In genomic region chr17:68248199-68248825, GRCh38 we compare ENCODE assay signal across 8 cellular contexts. TPM values are rescaled to one million over a fixed set of nuclear protein-coding genes. Genes with fewer than 3 reads are reported as not detected.
DNase-seq lines count a peak whose midpoint lies in the region; ATAC-seq and TF ChIP-seq lines count a peak whose summit lies in the region.

No MANE protein-coding gene starts in this region.

- peak overlapping the region; percentile 97 to 99 for H3K27ac Mint-ChIP-seq in activated naive CD4-positive, alpha-beta T cell treated with anti-CD3 and anti-CD28 coated beads, Interleukin-2, amount 50 U/mL, for 72 hours
- peak overlapping the region; percentile 96 for H3K27ac Mint-ChIP-seq in progenitor cell of endocrine pancreas

- peaks cover 5% of the 10 kb centered on the region for H3K4me1 Mint-ChIP-seq in progenitor cell of endocrine pancreas (ENCODE audit: low read depth)

- H3K36me3 ChIP-seq in KMS-11 (ENCODE audit: insufficient read depth), result no peaks in the 10 kb centered on the region
- peaks cover 0 to 33% (median 21%) of the 10 kb centered on the region in 9 donors for H3K36me3 ChIP-seq in heart left ventricle

- no peaks in the 10 kb centered on the region for H3K9me3 Mint-ChIP-seq in activated naive CD4-positive, alpha-beta T cell treated with anti-CD3 and anti-CD28 coated beads, Interleukin-2, amount 50 U/mL, for 72 hours
- H3K9me3 Mint-ChIP-seq in progenitor cell of endocrine pancreas (ENCODE audit: low read depth), result no peaks in the 10 kb centered on the region

- peak; percentile 29 for ATAC-seq in GM21576 (IDR thresholded peaks at IDR 0.05; ENCODE audit: unreplicated experiment)
- ATAC-seq in activated naive CD4-positive, alpha-beta T cell treated with anti-CD3 and anti-CD28 coated beads, Interleukin-2, amount 50 U/mL, for 72 hours, result peak; percentile 40 to 48
- ATAC-seq in heart left ventricle, result peak; percentile 17 to 67 (median 50)

- H3K9ac ChIP-seq in KMS-11, result peak overlapping the region; percentile 91

- DNase-seq in DMS 273 (lab: John Stamatoyannopoulos, UW; ENCODE audit: unreplicated experiment) (peak; percentile 81), DMS 273 treated with DMSO at 0.1 percent for 48 hours (lab: John Stamatoyannopoulos, UW) (no peak), heart left ventricle (no peak), progenitor cell of endocrine pancreas (ENCODE audit: low spot score, unreplicated experiment) (no peak), KG1 (lab: John Stamatoyannopoulos, UW) (no peak)
- no peak for DNase-seq in activated naive CD4-positive, alpha-beta T cell treated with anti-CD3 and anti-CD28 coated beads, Interleukin-2, amount 50 U/mL, for 72 hours (ENCODE audit: low spot score in 2 of 2)

- H3K27me3 Mint-ChIP-seq in progenitor cell of endocrine pancreas, result no peaks in the 10 kb centered on the region

- no peak for TF ChIP-seq POLR2A in heart left ventricle (IDR thresholded peaks at IDR 0.05)

- no peak for TF ChIP-seq CTCF in KMS-11 (conservative IDR thresholded peaks at IDR 0.05; ENCODE audit: low read depth, low read length)
- TF ChIP-seq CTCF in heart left ventricle (IDR thresholded peaks at IDR 0.05), result no peak
- no peak for TF ChIP-seq CTCF in progenitor cell of endocrine pancreas (IDR thresholded peaks at IDR 0.05; ENCODE audit: unreplicated experiment)

- H3K27ac ChIP-seq in KMS-11 (peak overlapping the region; percentile 27; the same call in 1 of the 2 replicates), heart left ventricle (peak overlapping the region; percentile 89 to 99 (median 98))

- peaks cover 16% of the 10 kb centered on the region for H3K4me1 ChIP-seq in KMS-11 (ENCODE audit: low read depth, poor library complexity, severe bottlenecking)
- peaks cover 0 to 26% (median 13%) of the 10 kb centered on the region in 12 donors for H3K4me1 ChIP-seq in heart left ventricle

- peak overlapping the region; percentile 94 for H3K4me3 Mint-ChIP-seq in progenitor cell of endocrine pancreas (ENCODE audit: low read depth)

- H3K36me3 Mint-ChIP-seq in activated naive CD4-positive, alpha-beta T cell treated with anti-CD3 and anti-CD28 coated beads, Interleukin-2, amount 50 U/mL, for 72 hours, result peaks cover 14 to 18% of the 10 kb centered on the region in 2 donors
- peaks cover 4% of the 10 kb centered on the region for H3K36me3 Mint-ChIP-seq in progenitor cell of endocrine pancreas (ENCODE audit: insufficient read depth)

- no peaks in the 10 kb centered on the region for H3K27me3 ChIP-seq in KMS-11 (ENCODE audit: insufficient read depth, low read depth)
- no peaks in the 10 kb centered on the region for H3K27me3 ChIP-seq in heart left ventricle

- no peaks in the 10 kb centered on the region for H3K79me2 ChIP-seq in KMS-11 (ENCODE audit: insufficient read depth, low read depth)

- H2AFZ ChIP-seq in KMS-11 (ENCODE audit: low read depth), result peak overlapping the region; percentile 73

- whole genome bisulfite sequencing in heart left ventricle, 4 donors, result 1 to 3% (median 2%) methylated on average over 16 to 19 of the region's 19 CpGs

- intact Hi-C loops in heart left ventricle (cut with DNase I), result loop anchor here in 4 of 10 donors (5.0 kb wide), 3 partner anchors 41 to 264 kb away; partner anchors contain the start of gene PRKAR1A (in 1 of the 4)

- H4K20me1 ChIP-seq in KMS-11 (ENCODE audit: insufficient read depth), result no peaks in the 10 kb centered on the region

- H3K4me2 ChIP-seq in KMS-11, result peak overlapping the region; percentile 75

- H3K4me3 ChIP-seq in KMS-11 (IDR thresholded peaks at IDR 0.05; ENCODE audit: insufficient read depth, low read depth, low read length), result no peak overlapping the region
- H3K4me3 ChIP-seq in heart left ventricle, result peak overlapping the region; percentile 68 to 94 (median 86)

- H3K9me3 ChIP-seq in heart left ventricle, result no peaks in the 10 kb centered on the region

RNA-seq across cellular contexts. Expression of gene AMZ2, which starts 0.5 kb away (rescaled TPM):
- total RNA-seq in activated naive CD4-positive, alpha-beta T cell treated with anti-CD3 and anti-CD28 coated beads, Interleukin-2, amount 50 U/mL, for 72 hours, result 100 to 1,000 TPM; 106 to 113 TPM
- 100 to 1,000 TPM in 4 of 9 donors, 10 to 100 TPM in 5; 59.0 to 141 (median 91.3) TPM for total RNA-seq in heart left ventricle
- polyA plus RNA-seq in heart left ventricle, result 10 to 100 TPM; 52.9 to 89.1 TPM
- total RNA-seq in progenitor cell of endocrine pancreas, result 58.3 and 61.4 TPM in 2 replicates

RNA-seq across cellular contexts. Expression of gene SLC16A6, which starts 42.6 kb away (rescaled TPM):
- 1 to 10 TPM in 1 of 2 donors, under 1 TPM in 1; 0.39 to 2.4 TPM for total RNA-seq in activated naive CD4-positive, alpha-beta T cell treated with anti-CD3 and anti-CD28 coated beads, Interleukin-2, amount 50 U/mL, for 72 hours
- total RNA-seq in heart left ventricle (1 to 10 TPM in 1 of 9 donors, under 1 TPM in 7, not detected in 1; 0.16 to 1.7 (median 0.36) TPM), progenitor cell of endocrine pancreas (0.12 and 0.24 TPM in 2 replicates)
- under 1 TPM in 1 of 2 donors, not detected in 1; 0.37 TPM for polyA plus RNA-seq in heart left ventricle

RNA-seq across cellular contexts. Expression of gene ARSG, which starts 43.0 kb away (rescaled TPM):
- total RNA-seq in activated naive CD4-positive, alpha-beta T cell treated with anti-CD3 and anti-CD28 coated beads, Interleukin-2, amount 50 U/mL, for 72 hours, result 10 to 100 TPM in 1 of 2 donors, 1 to 10 TPM in 1; 1.8 to 12.1 TPM
- total RNA-seq in heart left ventricle, result 1 to 10 TPM; 2.2 to 4.9 (median 3.3) TPM
- polyA plus RNA-seq in heart left ventricle, result 1 to 10 TPM; 1.2 to 3.9 TPM
- 2.6 and 4.9 TPM in 2 replicates for total RNA-seq in progenitor cell of endocrine pancreas
